ENCODE assay signal across 12 cellular contexts in genomic region chr10:5448333-5449048, GRCh38. TPM values are rescaled to one million over a fixed set of nuclear protein-coding genes. Genes with fewer than 3 reads are reported as not detected.
A peak's percentile ranks its signal among the peaks of the same experiment; 100 is the strongest.
DNase-seq lines count a peak whose midpoint lies in the region; ATAC-seq and TF ChIP-seq lines count a peak whose summit lies in the region.
"Had no signal": no experiment of that assay in that cellular context is flagged by ENCODE, and none has a peak within 500 bp of the region (broad histone marks: within the 10 kb centered on the region; RNA-seq: fewer than 3 reads in every experiment).

No MANE protein-coding gene starts in this region.

- no peaks in the 10 kb centered on the region for H3K27me3 Mint-ChIP-seq in chondrocyte (ENCODE audit: low read depth)

- intact Hi-C loops in heart right ventricle (cut with DNase I): loop anchor here in 5 of 10 donors (5.0 to 10.0 kb wide), 4 partner anchors 89 to 426 kb away; no protein-coding TSS in a partner anchor
- intact Hi-C loops in Right ventricle myocardium superior (cut with DNase I): loop anchor here (10.0 kb wide), 1 partner anchor 426 kb away; no protein-coding TSS in a partner anchor
- intact Hi-C loops in upper lobe of right lung (cut with DNase I): no loop called here

- TF ChIP-seq CTCF in heart right ventricle (IDR thresholded peaks at IDR 0.05) (no peak), chondrocyte (IDR thresholded peaks at IDR 0.05) (no peak), upper lobe of right lung (IDR thresholded peaks at IDR 0.05) (no peak)

- H3K27me3 ChIP-seq in heart right ventricle (no peaks in the 10 kb centered on the region), upper lobe of right lung (no peaks in the 10 kb centered on the region)

- ATAC-seq in heart right ventricle: no peak
- ATAC-seq in Right ventricle myocardium superior (ENCODE audit: poor library complexity): no peak
- ATAC-seq in upper lobe of right lung: no peak
- ATAC-seq in HG03039 (IDR thresholded peaks at IDR 0.05; ENCODE audit: unreplicated experiment): no peak
- ATAC-seq in GM21390 (IDR thresholded peaks at IDR 0.05; ENCODE audit: unreplicated experiment): no peak

- peaks cover 12% of the 10 kb centered on the region for H3K36me3 Mint-ChIP-seq in chondrocyte (ENCODE audit: low read depth)

- H3K27ac Mint-ChIP-seq in chondrocyte (ENCODE audit: unreplicated experiment): peak overlapping the region; percentile 93

- no peaks in the 10 kb centered on the region for H3K9me3 ChIP-seq in heart right ventricle
- H3K9me3 ChIP-seq in upper lobe of right lung: no peaks in the 10 kb centered on the region

- DNase-seq in heart right ventricle (no peak), Right ventricle myocardium superior (no peak), chondrocyte (ENCODE audit: low spot score) (no peak), lung microvascular endothelial cell (ENCODE audit: low read depth in 2 of 2) (peak; percentile 25 to 50), upper lobe of right lung (no peak), COLO668 (lab: John Stamatoyannopoulos, UW; ENCODE audit: unreplicated experiment) (no peak)
- DNase-seq: SHP77 treated with DMSO at 0.1 percent for 48 hours; stimulated activated naive CD4-positive, alpha-beta T cell treated with Interleukin-2 at 50 U/mL for 16 hours had no signal

- peak overlapping the region in 9 of 10 donors; percentile 6 to 64 (median 56) for H3K4me3 ChIP-seq in heart right ventricle
- H3K4me3 ChIP-seq in upper lobe of right lung: peak overlapping the region; percentile 53

- no peaks in the 10 kb centered on the region for H3K9me3 Mint-ChIP-seq in chondrocyte (ENCODE audit: low read depth)

- H3K4me3 Mint-ChIP-seq in chondrocyte (ENCODE audit: unreplicated experiment): peak overlapping the region; percentile 86

- peak overlapping the region in 7 of 10 donors; percentile 6 to 77 (median 59) for H3K27ac ChIP-seq in heart right ventricle
- H3K27ac ChIP-seq in upper lobe of right lung: peak overlapping the region; percentile 68

- WGBS in heart right ventricle, 2 donors: 72 to 80% methylated on average over 7 of the region's 7 CpGs

- H3K4me1 Mint-ChIP-seq in chondrocyte (ENCODE audit: low read depth): peaks cover 45% of the 10 kb centered on the region

- H3K36me3 ChIP-seq in heart right ventricle (peaks cover 0 to 20% (median 12%) of the 10 kb centered on the region in 9 donors), upper lobe of right lung (peaks cover 18% of the 10 kb centered on the region)

- H3K4me1 ChIP-seq in heart right ventricle: peaks cover 0 to 43% (median 7%) of the 10 kb centered on the region in 9 donors
- peaks cover 22% of the 10 kb centered on the region for H3K4me1 ChIP-seq in upper lobe of right lung

RNA-seq across cellular contexts. Expression of gene NET1, which starts 36.1 kb away (rescaled TPM):
- total RNA-seq in heart right ventricle (10 to 100 TPM; 13.4 to 22.6 (median 17.6) TPM), Right ventricle myocardium superior (15.6 TPM), chondrocyte (23.2 to 47.5 TPM (median 42.3 TPM) in 3 replicates), lung microvascular endothelial cell (14.3 and 19.4 TPM in 2 replicates), upper lobe of right lung (42.8 TPM)
- 1 to 10 TPM; 6.0 to 9.3 TPM for polyA plus RNA-seq in heart right ventricle

RNA-seq across cellular contexts. Expression of gene TUBAL3, which starts 43.9 kb away (rescaled TPM):
- under 1 TPM in 7 of 10 donors, not detected in 3; 0.14 to 0.72 (median 0.17) TPM for total RNA-seq in heart right ventricle
- under 1 TPM; 0.23 to 0.51 TPM for polyA plus RNA-seq in heart right ventricle
- 0.11 TPM for total RNA-seq in Right ventricle myocardium superior
- total RNA-seq in chondrocyte: not detected in 3 replicates
- under 0.01 TPM in 1 of 2 replicates, not detected in the other for total RNA-seq in lung microvascular endothelial cell
- not detected for total RNA-seq in upper lobe of right lung
- total RNA-seq: HT1080, mononuclear cell had no signal

RNA-seq across cellular contexts. Expression of gene CALML5, which starts 50.9 kb away (rescaled TPM):
- total RNA-seq in heart right ventricle (not detected), Right ventricle myocardium superior (not detected), chondrocyte (not detected in 3 replicates), lung microvascular endothelial cell (not detected in 2 replicates), upper lobe of right lung (not detected)
- not detected for polyA plus RNA-seq in heart right ventricle
- total RNA-seq: mononuclear cell had no signal

Comparison
In these comparisons a context has a peak if more than half of its experiments do, and no peak if none do; other contexts are left out.
1. DNase-seq: peak in lung microvascular endothelial cell (2 of 2); none in heart right ventricle (0 of 2), Right ventricle myocardium superior (single experiment), chondrocyte (single experiment), upper lobe of right lung (single experiment) and COLO668 (single experiment).